12 cellular contexts compared by ENCODE assay signal in the genomic region with DNA sequence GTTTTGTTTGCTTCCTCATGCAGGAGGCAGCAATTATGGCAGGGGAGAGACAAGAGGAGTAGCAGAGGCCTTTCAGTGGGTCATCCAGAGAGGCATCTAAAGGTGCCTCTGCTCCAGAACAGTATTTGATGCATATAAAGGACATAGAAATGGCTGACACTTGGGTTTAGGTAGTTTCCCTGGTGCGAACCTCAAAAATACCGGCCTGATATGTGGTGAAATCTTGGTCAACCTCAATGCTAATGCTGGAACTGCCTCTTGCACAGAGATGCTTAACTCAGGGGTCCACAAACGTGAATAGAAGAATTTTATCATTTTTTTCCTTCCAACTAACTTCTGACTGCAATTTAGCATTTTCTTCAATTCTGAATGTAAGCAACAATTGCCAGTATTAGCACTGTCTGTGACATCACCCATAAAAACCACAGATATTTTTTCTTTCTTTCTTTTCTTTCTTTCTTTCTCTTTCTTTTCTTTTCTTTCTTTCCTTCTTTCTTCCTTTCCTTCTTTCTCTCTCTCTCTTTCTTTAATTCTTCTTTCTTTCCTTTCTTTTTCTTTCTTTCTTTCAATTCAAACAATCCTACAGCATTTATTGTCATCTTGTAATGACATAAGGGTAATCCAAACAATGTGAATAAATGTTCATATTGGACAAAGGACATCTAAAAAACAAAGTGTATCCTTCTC.
DNase-seq lines count a peak whose midpoint lies in the region; ATAC-seq and FAIRE-seq lines count a peak whose summit lies in the region.
"Had no signal": no experiment of that assay in that cellular context is flagged by ENCODE, and none has a peak within 500 bp of the region (broad histone marks: within the 10 kb centered on the region; RNA-seq: fewer than 3 reads in every experiment).

No MANE protein-coding gene starts in this region.

- H3K36me3 Mint-ChIP-seq in CD4-positive, alpha-beta memory T cell = no peaks in the 10 kb centered on the region
- H3K36me3 Mint-ChIP-seq in effector memory CD8-positive, alpha-beta T cell (ENCODE audit: insufficient read depth) = no peaks in the 10 kb centered on the region

- peak in 2 of 5 donors; percentile 17 to 22 for DNase-seq in CD4-positive, alpha-beta memory T cell
- peak; percentile 26 to 37 (median 29) for DNase-seq in effector memory CD8-positive, alpha-beta T cell
- DNase-seq in hepatic stellate cell (ENCODE audit: low spot score) (no peak), NCI-H2171 treated with DMSO at 0.1 percent for 48 hours (lab: John Stamatoyannopoulos, UW) (no peak), HTR-8/SVneo (ENCODE audit: insufficient read length, low spot score) (no peak)
- DNase-seq: GOT3, NCI-H2107 had no signal

- H3K4me3 ChIP-seq in CD4-positive, alpha-beta memory T cell (ENCODE audit: low read length in 2 of 2) = no peak overlapping the region
- H3K4me3 ChIP-seq: lung, right atrium auricular region had no signal

- no peaks in the 10 kb centered on the region for H3K4me1 ChIP-seq in CD4-positive, alpha-beta memory T cell (ENCODE audit: insufficient read depth, low read length)

- no peak for FAIRE-seq in HTR-8/SVneo (lab: Jason Lieb, UNC)

- peak; percentile 68 for ATAC-seq in GM18867 (IDR thresholded peaks at IDR 0.05; ENCODE audit: unreplicated experiment)
- peak; percentile 65 for ATAC-seq in HG02981 (IDR thresholded peaks at IDR 0.05; ENCODE audit: unreplicated experiment)
- peak; percentile 95 for ATAC-seq in effector memory CD8-positive, alpha-beta T cell (replicated peaks)
- no peak for ATAC-seq in GM21576 (IDR thresholded peaks at IDR 0.05; ENCODE audit: unreplicated experiment)

- no peaks in the 10 kb centered on the region for H3K27me3 ChIP-seq in CD4-positive, alpha-beta memory T cell (ENCODE audit: insufficient read depth, low read length)
- H3K27me3 ChIP-seq: right atrium auricular region had no signal

- H3K4me1 Mint-ChIP-seq in CD4-positive, alpha-beta memory T cell = peaks cover 9 to 18% (median 12%) of the 10 kb centered on the region in 4 donors
- peaks cover 14 to 17% of the 10 kb centered on the region in 2 donors for H3K4me1 Mint-ChIP-seq in effector memory CD8-positive, alpha-beta T cell (ENCODE audit: low read depth in 2 of 2)

- peak overlapping the region in 3 of 7 donors; percentile 1 to 54 (median 38) for H3K27ac Mint-ChIP-seq in CD4-positive, alpha-beta memory T cell
- no peak overlapping the region for H3K27ac Mint-ChIP-seq in effector memory CD8-positive, alpha-beta T cell

- no peaks in the 10 kb centered on the region for H3K9me3 Mint-ChIP-seq in CD4-positive, alpha-beta memory T cell
- no peaks in the 10 kb centered on the region for H3K9me3 Mint-ChIP-seq in effector memory CD8-positive, alpha-beta T cell

- no peaks in the 10 kb centered on the region for H3K9me3 ChIP-seq in CD4-positive, alpha-beta memory T cell (ENCODE audit: control insufficient read depth in 1 of 2, low read length in 2 of 2)
- H3K9me3 ChIP-seq: right atrium auricular region had no signal

- H3K27ac ChIP-seq in CD4-positive, alpha-beta memory T cell (ENCODE audit: low read depth, low read length) = no peak overlapping the region
- H3K27ac ChIP-seq: right atrium auricular region had no signal

- CTCF ChIA-PET in CD4-positive, alpha-beta memory T cell (lab: Charles Lee; ENCODE audit: partially characterized antibody) = interaction anchor here (0.9 to 1.6 kb wide), 2 partner anchors 9 to 11 kb away, joined by 3 to 8 read pairs; no protein-coding TSS in a partner anchor

- H3K27me3 Mint-ChIP-seq in CD4-positive, alpha-beta memory T cell = peaks cover 7 to 8% of the 10 kb centered on the region in 2 donors
- peaks cover 43 to 73% of the 10 kb centered on the region in 2 donors for H3K27me3 Mint-ChIP-seq in effector memory CD8-positive, alpha-beta T cell

- POLR2A ChIA-PET in CD4-positive, alpha-beta memory T cell (lab: Charles Lee; ENCODE audit: partially characterized antibody) = no interaction called here

- H3K36me3 ChIP-seq in CD4-positive, alpha-beta memory T cell (ENCODE audit: insufficient read depth, low read length) = no peaks in the 10 kb centered on the region
- H3K36me3 ChIP-seq: right atrium auricular region had no signal

- intact Hi-C loops in CD4-positive, alpha-beta memory T cell (cut with micrococcal nuclease) = no loop called here

- peak overlapping the region in 6 of 8 donors; percentile 16 to 57 (median 38) for H3K4me3 Mint-ChIP-seq in CD4-positive, alpha-beta memory T cell
- H3K4me3 Mint-ChIP-seq in effector memory CD8-positive, alpha-beta T cell = peak overlapping the region; percentile 35 to 49

Comparison
In these comparisons a context has a peak if more than half of its experiments do, and no peak if none do; other contexts are left out.
1. DNase-seq: peak in effector memory CD8-positive, alpha-beta T cell (3 of 3); none in hepatic stellate cell (single experiment), NCI-H2171 treated with DMSO at 0.1 percent for 48 hours (single experiment) and HTR-8/SVneo (single experiment).